In the genomic region with DNA sequence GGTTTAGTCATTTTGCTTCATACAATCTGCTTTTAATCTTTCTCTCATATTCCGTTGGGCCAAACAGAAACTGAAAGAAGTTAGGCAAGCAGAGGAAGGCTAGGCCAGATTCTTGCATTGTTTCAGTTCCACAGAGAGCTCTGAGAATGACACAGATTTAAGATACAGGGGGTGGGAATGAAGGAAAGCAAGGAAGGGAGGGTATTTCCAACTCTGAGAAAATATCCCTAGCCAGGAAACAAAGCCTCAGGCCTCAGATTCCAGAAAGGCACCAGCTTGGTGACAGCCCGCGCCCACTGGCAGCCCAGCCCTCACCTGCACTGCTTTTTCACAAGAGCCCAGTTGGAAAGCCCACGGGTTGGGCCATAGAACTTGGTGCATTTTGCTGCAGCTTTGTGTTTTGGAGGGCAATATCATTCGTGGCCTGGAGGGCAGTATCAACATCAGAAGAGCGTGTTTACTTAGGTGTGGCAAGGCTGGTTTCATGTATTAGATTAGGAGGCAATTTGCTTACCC, we compare ENCODE assay signal across 8 cellular contexts.
DNase-seq lines count a peak whose midpoint lies in the region; ATAC-seq lines count a peak whose summit lies in the region.

No MANE protein-coding gene starts in this region.

- peak overlapping the region; percentile 39 to 92 for H3K27ac Mint-ChIP-seq in activated naive CD4-positive, alpha-beta T cell treated with anti-CD3 and anti-CD28 coated beads, Interleukin-2, amount 50 U/mL, for 72 hours

- ATAC-seq in GM18909 (IDR thresholded peaks at IDR 0.05; ENCODE audit: poor library complexity, unreplicated experiment) (peak; percentile 69), HG03139 (IDR thresholded peaks at IDR 0.05; ENCODE audit: unreplicated experiment) (peak; percentile 76), left lobe of liver (peak; percentile 73)
- ATAC-seq in activated naive CD4-positive, alpha-beta T cell treated with anti-CD3 and anti-CD28 coated beads, Interleukin-2, amount 50 U/mL, for 72 hours: peak; percentile 20 to 40

- H3K9me3 Mint-ChIP-seq in activated naive CD4-positive, alpha-beta T cell treated with anti-CD3 and anti-CD28 coated beads, Interleukin-2, amount 50 U/mL, for 72 hours: no peaks in the 10 kb centered on the region

- DNase-seq in AG20443 (ENCODE audit: low spot score) (peak; percentile 67), left lobe of liver (ENCODE audit: low spot score) (peak; percentile 48), nucleus accumbens (lab: John Stamatoyannopoulos, UW) (no peak), NK-92 (lab: John Stamatoyannopoulos, UW; ENCODE audit: unreplicated experiment) (no peak), UCSD-AML1 (lab: John Stamatoyannopoulos, UW; ENCODE audit: unreplicated experiment) (no peak)
- peak in 1 of 2 donors; percentile 8 for DNase-seq in activated naive CD4-positive, alpha-beta T cell treated with anti-CD3 and anti-CD28 coated beads, Interleukin-2, amount 50 U/mL, for 72 hours (ENCODE audit: low spot score in 2 of 2)

- no peaks in the 10 kb centered on the region for H3K36me3 Mint-ChIP-seq in activated naive CD4-positive, alpha-beta T cell treated with anti-CD3 and anti-CD28 coated beads, Interleukin-2, amount 50 U/mL, for 72 hours

Comparison
In these comparisons a context has a peak if more than half of its experiments do, and no peak if none do; other contexts are left out.
1. DNase-seq: peak in AG20443 (single experiment) and left lobe of liver (single experiment); none in nucleus accumbens (0 of 56), NK-92 (single experiment) and UCSD-AML1 (single experiment).
2. Peak in every context shown above with its lines, with median percentiles within 50 percentile points of each other: ATAC-seq.